In the genomic region with DNA sequence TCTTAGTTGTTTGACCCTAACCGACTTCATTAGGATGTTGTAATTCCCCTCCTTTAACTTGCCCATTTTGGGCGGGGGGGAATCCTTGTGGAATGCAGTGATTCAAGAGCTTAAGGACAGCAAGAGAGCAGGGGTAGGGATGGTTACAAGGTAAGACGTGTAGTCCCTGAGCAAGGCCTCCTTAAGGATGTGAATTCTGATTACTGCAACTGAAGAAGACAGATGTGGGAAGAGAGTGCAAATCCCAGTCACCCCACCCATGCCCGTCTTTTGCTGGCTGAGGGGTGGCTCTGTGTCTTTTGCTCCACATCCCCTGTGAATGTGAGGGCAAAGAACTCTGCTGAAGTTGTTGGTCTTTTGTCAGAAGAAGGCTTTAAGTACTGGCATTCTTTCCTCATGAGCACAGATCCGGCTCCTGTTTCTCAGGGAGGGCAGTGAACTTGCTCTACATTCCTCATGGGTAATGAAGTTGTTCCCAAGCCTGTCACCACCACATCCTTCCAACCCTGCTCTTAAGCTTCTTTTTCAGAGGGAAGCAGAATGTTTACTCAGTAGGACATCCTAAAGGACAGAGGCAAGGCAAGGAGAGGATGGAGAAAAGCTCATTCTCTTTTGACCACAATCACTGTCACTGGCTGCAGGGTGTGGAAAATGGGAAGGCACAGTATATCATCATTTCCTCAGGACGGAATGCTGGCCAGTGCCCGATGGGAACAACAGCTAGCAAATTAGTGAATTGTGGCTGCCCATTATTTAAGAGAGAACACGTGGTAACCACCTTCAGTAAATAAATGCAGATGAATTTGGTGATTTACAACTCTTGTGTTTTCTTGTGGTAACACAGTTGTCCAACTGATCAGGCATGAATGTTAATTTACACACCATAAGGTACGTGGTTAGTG, we compare ENCODE assay signal across 9 cellular contexts.
DNase-seq lines count a peak whose midpoint lies in the region; ATAC-seq and TF ChIP-seq lines count a peak whose summit lies in the region.
"Had no signal": no experiment of that assay in that cellular context is flagged by ENCODE, and none has a peak within 500 bp of the region (broad histone marks: within the 10 kb centered on the region; RNA-seq: fewer than 3 reads in every experiment).

No MANE protein-coding gene starts in this region.

- ATAC-seq in GM23338 (peak; percentile 80), right cardiac atrium (peak; percentile 79 to 84), GM21447 (IDR thresholded peaks at IDR 0.05; ENCODE audit: unreplicated experiment) (no peak)
- ATAC-seq in stimulated activated naive B cell treated with anti-CD40 and anti-IgM and Interleukin-4, amounts not matched to agents 10 μg/mL and 1 μg/mL and 100 μg/mL, for 72 hours (replicated peaks): no peak

- peaks cover 52% of the 10 kb centered on the region for H3K4me1 Mint-ChIP-seq in GM23338
- no peaks in the 10 kb centered on the region for H3K4me1 Mint-ChIP-seq in stimulated activated naive B cell treated with anti-CD40 and anti-IgM and Interleukin-4, amounts not matched to agents 10 μg/mL and 1 μg/mL and 100 μg/mL, for 72 hours

- H3F3A ChIP-seq in GM23338 (replicated peaks; ENCODE audit: low read depth): no peaks in the 10 kb centered on the region

- intact Hi-C loops in right cardiac atrium (cut with DNase I) (no loop called here), prostate gland (cut with DNase I) (no loop called here)

- H3K9me2 ChIP-seq in GM23338 (ENCODE audit: insufficient read depth): no peaks in the 10 kb centered on the region

- no peaks in the 10 kb centered on the region for H3K9me3 ChIP-seq in right cardiac atrium (ENCODE audit: control insufficient read depth, low read length)
- H3K9me3 ChIP-seq in prostate gland: no peaks in the 10 kb centered on the region

- H3K4me1 ChIP-seq in GM23338 (ENCODE audit: insufficient read depth) (peaks cover 59% of the 10 kb centered on the region), right cardiac atrium (ENCODE audit: control insufficient read depth, insufficient read depth, low read length) (peaks cover 3% of the 10 kb centered on the region), prostate gland (replicated peaks) (no peaks in the 10 kb centered on the region)

- DNase-seq in GM23338 (ENCODE audit: low spot score) (peak; percentile 84), amniotic epithelial cell (ENCODE audit: low read depth) (peak; percentile 98), right cardiac atrium (no peak), skeletal muscle cell (ENCODE audit: low read depth) (peak; percentile 95), T-helper 2 cell (no peak), prostate gland (ENCODE audit: low spot score) (no peak)
- DNase-seq in stimulated activated naive B cell treated with anti-CD40 and anti-IgM and Interleukin-4, amounts not matched to agents 10 μg/mL and 1 μg/mL and 100 μg/mL, for 72 hours: no peak
- DNase-seq: NCI-H1092 had no signal

- 0 out of 2 replicates have a peak, but pooled peaks cover 4% of the 10 kb centered on the region for H4K20me1 ChIP-seq in GM23338 (replicated peaks; ENCODE audit: insufficient read depth)

- peak overlapping the region; percentile 85 for H3K27ac Mint-ChIP-seq in GM23338
- H3K27ac Mint-ChIP-seq in stimulated activated naive B cell treated with anti-CD40 and anti-IgM and Interleukin-4, amounts not matched to agents 10 μg/mL and 1 μg/mL and 100 μg/mL, for 72 hours: no peak overlapping the region

- TF ChIP-seq POLR2A in prostate gland (IDR thresholded peaks at IDR 0.05): no peak

- peak overlapping the region; percentile 67 for H3K4me2 ChIP-seq in GM23338

- no peaks in the 10 kb centered on the region for H3K9me3 Mint-ChIP-seq in GM23338
- peaks cover 0 to 1% of the 10 kb centered on the region in 2 donors for H3K9me3 Mint-ChIP-seq in stimulated activated naive B cell treated with anti-CD40 and anti-IgM and Interleukin-4, amounts not matched to agents 10 μg/mL and 1 μg/mL and 100 μg/mL, for 72 hours

- no peaks in the 10 kb centered on the region for H3K27me3 ChIP-seq in GM23338 (ENCODE audit: insufficient read depth)
- no peaks in the 10 kb centered on the region for H3K27me3 ChIP-seq in right cardiac atrium (ENCODE audit: control insufficient read depth, insufficient read depth)
- no peaks in the 10 kb centered on the region for H3K27me3 ChIP-seq in prostate gland (replicated peaks; ENCODE audit: insufficient read depth)

- peaks cover 20% of the 10 kb centered on the region; the same call in 2 of the 3 replicates for H3K36me3 Mint-ChIP-seq in GM23338 (ENCODE audit: low read depth)
- H3K36me3 Mint-ChIP-seq in stimulated activated naive B cell treated with anti-CD40 and anti-IgM and Interleukin-4, amounts not matched to agents 10 μg/mL and 1 μg/mL and 100 μg/mL, for 72 hours: no peaks in the 10 kb centered on the region

- no peaks in the 10 kb centered on the region for H3K27me3 Mint-ChIP-seq in GM23338 (ENCODE audit: insufficient read depth, low read depth, poor library complexity)
- H3K27me3 Mint-ChIP-seq in stimulated activated naive B cell treated with anti-CD40 and anti-IgM and Interleukin-4, amounts not matched to agents 10 μg/mL and 1 μg/mL and 100 μg/mL, for 72 hours: no peaks in the 10 kb centered on the region

- H3K36me3 ChIP-seq in GM23338 (ENCODE audit: insufficient read depth) (no peaks in the 10 kb centered on the region; the same call in 1 of the 2 replicates), prostate gland (no peaks in the 10 kb centered on the region)

- TF ChIP-seq CTCF in GM23338 (conservative IDR thresholded peaks at IDR 0.05; ENCODE audit: low read depth in 2 of 2) (no peak), prostate gland (IDR thresholded peaks at IDR 0.05) (no peak)

- H3K4me3 Mint-ChIP-seq in GM23338: peak overlapping the region; percentile 31; the same call in 1 of the 3 replicates
- H3K4me3 Mint-ChIP-seq in stimulated activated naive B cell treated with anti-CD40 and anti-IgM and Interleukin-4, amounts not matched to agents 10 μg/mL and 1 μg/mL and 100 μg/mL, for 72 hours: no peak overlapping the region

- 47% methylated on average over 9 of the region's 9 CpGs for WGBS in right cardiac atrium
- 54% methylated on average over 9 of the region's 9 CpGs for WGBS in prostate gland

- peaks cover 89% of the 10 kb centered on the region for H3K79me2 ChIP-seq in GM23338 (replicated peaks; ENCODE audit: insufficient read depth)

- H3K27ac ChIP-seq in GM23338 (ENCODE audit: low read depth): peak overlapping the region; percentile 85
- H3K27ac ChIP-seq in right cardiac atrium (ENCODE audit: low read length): peak overlapping the region; percentile 26
- no peak overlapping the region for H3K27ac ChIP-seq in prostate gland

- H3K4me3 ChIP-seq in GM23338 (peak overlapping the region; percentile 34), right cardiac atrium (ENCODE audit: low read length) (no peak overlapping the region), skeletal muscle cell (ENCODE audit: low read depth, low read length) (no peak overlapping the region), prostate gland (no peak overlapping the region)

- H2AFZ ChIP-seq in GM23338: no peak overlapping the region

Comparison
In these comparisons a context has a peak if more than half of its experiments do, and no peak if none do; other contexts are left out.
1. ATAC-seq: peak in GM23338 (single experiment) and right cardiac atrium (2 of 2); none in GM21447 (single experiment) and stimulated activated naive B cell treated with anti-CD40 and anti-IgM and Interleukin-4, amounts not matched to agents 10 μg/mL and 1 μg/mL and 100 μg/mL, for 72 hours (0 of 2).
2. DNase-seq: peak in GM23338 (single experiment), amniotic epithelial cell (single experiment) and skeletal muscle cell (single experiment); none in right cardiac atrium (0 of 3), T-helper 2 cell (0 of 5), prostate gland (single experiment) and stimulated activated naive B cell treated with anti-CD40 and anti-IgM and Interleukin-4, amounts not matched to agents 10 μg/mL and 1 μg/mL and 100 μg/mL, for 72 hours (single experiment).
3. H3K27ac ChIP-seq: peak in GM23338 (single experiment) and right cardiac atrium (single experiment); none in prostate gland (0 of 2).